4 cellular contexts compared by ENCODE assay signal in genomic region chr7:107080533-107080932, GRCh38.
TF ChIP-seq lines count a peak whose summit lies in the region.

No MANE protein-coding gene starts in this region.

TF ChIP-seq in SK-N-SH, 30 proteins besides CTCF, POLR2A, EP300 and RAD21:
- no peak for TF ChIP-seq REST (IDR thresholded peaks at IDR 0.05; ENCODE audit: low read depth, low read length)
- no peak for TF ChIP-seq TEAD4 (IDR thresholded peaks at IDR 0.05; ENCODE audit: borderline replicate concordance, insufficient read depth)
- TF ChIP-seq RCOR1 (IDR thresholded peaks at IDR 0.05; ENCODE audit: low read length), result 0 out of 2 replicates have a peak, but pooled peaks have one; percentile 21
- peak; percentile 64 for TF ChIP-seq GATA2 (CRISPR knock-in tag; IDR thresholded peaks at IDR 0.05)

TF ChIP-seq in SK-N-SH treated with all-trans-retinoic acid at 6 μM for 48 hours, 23 proteins besides CTCF, POLR2A, EP300 and RAD21:
- no peak for TF ChIP-seq ZFP3 (CRISPR knock-in tag; IDR thresholded peaks at IDR 0.05)
- TF ChIP-seq CSDC2 (CRISPR knock-in tag; IDR thresholded peaks at IDR 0.05), result no peak
- TF ChIP-seq ZNF70 (CRISPR knock-in tag; IDR thresholded peaks at IDR 0.05), result no peak

TF ChIP-seq in K562, 482 proteins besides CTCF, POLR2A, EP300 and RAD21 (continues in another document):
- TF ChIP-seq ETV5 (CRISPR knock-in tag; IDR thresholded peaks at IDR 0.05; ENCODE audit: low read depth) (no peak), ARID3A (IDR thresholded peaks at IDR 0.05; ENCODE audit: borderline replicate concordance, low read depth, low read length) (peak; percentile 64; the same call in 1 of the 2 replicates), ZNF431 (CRISPR knock-in tag; IDR thresholded peaks at IDR 0.05) (no peak), L3MBTL2 (IDR thresholded peaks at IDR 0.05) (peak; percentile 20; the same call in 1 of the 2 replicates), KDM5B (IDR thresholded peaks at IDR 0.05; ENCODE audit: insufficient replicate concordance, low read depth, low read length) (no peak), RCOR1 (IDR thresholded peaks at IDR 0.05; ENCODE audit: borderline replicate concordance in 1 of 2, low read depth in 2 of 2, low read length in 2 of 2) (peak in 1 of 2 experiments; percentile 35; a peak in 1 of 4 replicates), MAFK (IDR thresholded peaks at IDR 0.05; ENCODE audit: low read length) (0 out of 2 replicates have a peak, but pooled peaks have one; percentile 14), PHB2 (IDR thresholded peaks at IDR 0.05; ENCODE audit: low read depth) (0 out of 2 replicates have a peak, but pooled peaks have one; percentile 6), CTBP1 (IDR thresholded peaks at IDR 0.05; ENCODE audit: borderline replicate concordance) (peak; percentile 9; the same call in 1 of the 2 replicates), NFE2 (IDR thresholded peaks at IDR 0.05; ENCODE audit: low read depth) (no peak), ZNF79 (CRISPR knock-in tag; IDR thresholded peaks at IDR 0.05; ENCODE audit: low read depth) (no peak)
- TF ChIP-seq, protein P1, sequence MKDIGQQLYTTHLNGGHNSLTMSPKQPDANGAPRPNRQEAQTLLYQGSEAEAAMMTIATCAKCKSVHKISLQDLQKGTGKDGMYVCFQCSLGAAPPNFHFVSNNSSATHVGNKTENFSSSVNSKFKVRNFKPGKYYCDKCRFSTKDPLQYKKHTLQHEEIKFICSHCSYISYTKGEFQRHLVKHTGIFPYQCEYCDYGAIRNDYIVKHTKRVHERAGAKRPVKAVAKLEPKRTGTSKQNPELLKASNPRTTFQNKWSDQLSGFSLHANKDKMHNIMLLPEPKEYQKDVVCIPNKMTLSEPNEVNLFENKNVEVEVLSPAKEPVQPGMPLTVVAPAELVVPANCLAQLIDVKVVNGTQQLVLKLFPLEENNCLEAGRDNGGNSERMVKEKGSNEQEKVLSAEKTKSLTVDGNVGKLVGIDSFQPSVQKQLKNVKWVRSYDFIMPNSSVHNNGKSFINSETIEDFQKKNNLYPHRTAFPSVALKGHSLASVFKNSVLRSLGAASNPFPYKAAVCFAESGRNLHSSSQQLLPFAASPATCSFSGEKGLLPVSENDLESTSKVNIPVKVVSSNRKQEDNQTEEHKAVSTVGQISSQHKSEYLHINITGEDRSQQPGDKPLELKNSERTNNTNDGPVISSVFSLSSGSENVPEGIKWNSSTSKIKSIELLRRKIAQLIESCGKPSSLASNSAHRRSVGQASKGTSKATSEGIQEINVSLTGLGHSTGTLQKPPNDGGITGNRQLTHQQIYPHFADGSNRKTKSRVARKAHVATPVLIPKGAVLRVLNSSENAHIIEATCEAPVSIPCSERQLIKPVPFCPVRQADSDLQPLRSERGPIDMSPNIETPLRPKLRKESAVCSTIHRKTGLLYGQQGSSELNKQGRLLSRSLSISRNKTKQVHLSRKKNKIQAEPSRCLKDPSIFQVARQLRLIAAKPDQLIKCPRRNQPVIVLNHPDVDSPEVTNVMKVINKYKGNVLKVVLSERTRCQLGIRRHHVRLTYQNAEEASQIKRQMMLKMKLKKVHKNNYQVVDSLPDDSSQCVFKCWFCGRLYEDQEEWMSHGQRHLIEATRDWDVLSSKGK (CRISPR knock-in tag; IDR thresholded peaks at IDR 0.05), result no peak
- TF ChIP-seq, protein P2, sequence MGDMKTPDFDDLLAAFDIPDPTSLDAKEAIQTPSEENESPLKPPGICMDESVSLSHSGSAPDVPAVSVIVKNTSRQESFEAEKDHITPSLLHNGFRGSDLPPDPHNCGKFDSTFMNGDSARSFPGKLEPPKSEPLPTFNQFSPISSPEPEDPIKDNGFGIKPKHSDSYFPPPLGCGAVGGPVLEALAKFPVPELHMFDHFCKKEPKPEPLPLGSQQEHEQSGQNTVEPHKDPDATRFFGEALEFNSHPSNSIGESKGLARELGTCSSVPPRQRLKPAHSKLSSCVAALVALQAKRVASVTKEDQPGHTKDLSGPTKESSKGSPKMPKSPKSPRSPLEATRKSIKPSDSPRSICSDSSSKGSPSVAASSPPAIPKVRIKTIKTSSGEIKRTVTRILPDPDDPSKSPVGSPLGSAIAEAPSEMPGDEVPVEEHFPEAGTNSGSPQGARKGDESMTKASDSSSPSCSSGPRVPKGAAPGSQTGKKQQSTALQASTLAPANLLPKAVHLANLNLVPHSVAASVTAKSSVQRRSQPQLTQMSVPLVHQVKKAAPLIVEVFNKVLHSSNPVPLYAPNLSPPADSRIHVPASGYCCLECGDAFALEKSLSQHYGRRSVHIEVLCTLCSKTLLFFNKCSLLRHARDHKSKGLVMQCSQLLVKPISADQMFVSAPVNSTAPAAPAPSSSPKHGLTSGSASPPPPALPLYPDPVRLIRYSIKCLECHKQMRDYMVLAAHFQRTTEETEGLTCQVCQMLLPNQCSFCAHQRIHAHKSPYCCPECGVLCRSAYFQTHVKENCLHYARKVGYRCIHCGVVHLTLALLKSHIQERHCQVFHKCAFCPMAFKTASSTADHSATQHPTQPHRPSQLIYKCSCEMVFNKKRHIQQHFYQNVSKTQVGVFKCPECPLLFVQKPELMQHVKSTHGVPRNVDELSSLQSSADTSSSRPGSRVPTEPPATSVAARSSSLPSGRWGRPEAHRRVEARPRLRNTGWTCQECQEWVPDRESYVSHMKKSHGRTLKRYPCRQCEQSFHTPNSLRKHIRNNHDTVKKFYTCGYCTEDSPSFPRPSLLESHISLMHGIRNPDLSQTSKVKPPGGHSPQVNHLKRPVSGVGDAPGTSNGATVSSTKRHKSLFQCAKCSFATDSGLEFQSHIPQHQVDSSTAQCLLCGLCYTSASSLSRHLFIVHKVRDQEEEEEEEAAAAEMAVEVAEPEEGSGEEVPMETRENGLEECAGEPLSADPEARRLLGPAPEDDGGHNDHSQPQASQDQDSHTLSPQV (IDR thresholded peaks at IDR 0.05), result peak; percentile 21; the same call in 1 of the 2 replicates

TF ChIP-seq in endothelial cell of umbilical vein, 7 proteins besides CTCF, POLR2A, EP300 and RAD21:
- TF ChIP-seq GATA2 (IDR thresholded peaks at IDR 0.05; ENCODE audit: insufficient read depth, insufficient read length, low read depth, low read length) (no peak), FOS (IDR thresholded peaks at IDR 0.05; ENCODE audit: borderline replicate concordance, insufficient read depth, low read length) (no peak), POLR2AphosphoS5 (IDR thresholded peaks at IDR 0.05; ENCODE audit: insufficient read depth, low read depth, low read length) (no peak), MAX (IDR thresholded peaks at IDR 0.05; ENCODE audit: insufficient read depth, insufficient read length) (no peak), MYC (IDR thresholded peaks at IDR 0.05; ENCODE audit: low read depth, low read length) (no peak), JUN (IDR thresholded peaks at IDR 0.05; ENCODE audit: borderline replicate concordance, insufficient read depth, insufficient read length, low read depth) (no peak), EZH2 (IDR thresholded peaks at IDR 0.05; ENCODE audit: borderline replicate concordance, low read depth, low read length, severe bottlenecking) (no peak)
